ENCODE assay signal across 1 cellular context in the genomic region with DNA sequence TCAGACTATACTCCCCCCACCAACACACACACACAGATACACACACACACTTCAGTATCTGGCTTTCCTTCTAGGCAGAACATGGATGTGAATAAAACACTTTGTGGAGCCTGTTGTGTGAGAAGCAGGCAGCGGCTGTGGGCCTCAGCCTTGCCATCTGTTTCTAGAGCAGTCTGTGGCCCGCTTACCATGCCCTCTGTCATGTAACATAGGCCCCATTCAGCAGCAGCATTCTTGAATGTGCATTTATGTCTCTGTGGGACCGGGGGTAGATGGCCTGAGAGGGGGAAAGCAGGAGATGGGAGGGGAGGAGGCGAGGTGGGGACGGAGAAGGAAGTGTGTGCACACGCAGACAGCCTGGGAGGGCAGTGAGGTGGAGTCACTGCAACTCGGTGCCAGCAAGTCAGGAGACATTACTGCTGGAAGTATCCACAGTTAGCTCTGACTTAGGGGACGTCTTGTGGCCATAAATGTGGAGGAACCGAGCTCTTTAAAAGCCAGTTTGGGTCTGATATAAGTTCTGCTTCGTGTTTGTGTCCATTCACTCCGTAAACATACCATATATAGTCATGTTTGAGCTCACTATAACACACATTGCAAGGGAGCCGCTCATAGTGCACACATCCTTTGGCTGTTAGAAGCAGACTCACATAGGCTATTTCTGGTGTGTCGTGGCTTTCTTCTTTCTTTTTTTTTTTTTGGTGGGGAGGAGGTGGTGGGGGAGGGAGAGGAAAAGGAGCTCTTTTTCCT.
TF ChIP-seq lines count a peak whose summit lies in the region.

No MANE protein-coding gene starts in this region.

TF ChIP-seq in HepG2, 621 proteins besides CTCF, POLR2A, EP300 and RAD21 (continued from another document and continues in another):
- no peak for TF ChIP-seq REST (IDR thresholded peaks at IDR 0.05; ENCODE audit: borderline replicate concordance in 1 of 2, low read depth in 1 of 2, low read length in 2 of 2)
- TF ChIP-seq ZNF543 (CRISPR knock-in tag; IDR thresholded peaks at IDR 0.05): 0 out of 2 replicates have a peak, but pooled peaks have one; percentile 35
- TF ChIP-seq, protein P1, sequence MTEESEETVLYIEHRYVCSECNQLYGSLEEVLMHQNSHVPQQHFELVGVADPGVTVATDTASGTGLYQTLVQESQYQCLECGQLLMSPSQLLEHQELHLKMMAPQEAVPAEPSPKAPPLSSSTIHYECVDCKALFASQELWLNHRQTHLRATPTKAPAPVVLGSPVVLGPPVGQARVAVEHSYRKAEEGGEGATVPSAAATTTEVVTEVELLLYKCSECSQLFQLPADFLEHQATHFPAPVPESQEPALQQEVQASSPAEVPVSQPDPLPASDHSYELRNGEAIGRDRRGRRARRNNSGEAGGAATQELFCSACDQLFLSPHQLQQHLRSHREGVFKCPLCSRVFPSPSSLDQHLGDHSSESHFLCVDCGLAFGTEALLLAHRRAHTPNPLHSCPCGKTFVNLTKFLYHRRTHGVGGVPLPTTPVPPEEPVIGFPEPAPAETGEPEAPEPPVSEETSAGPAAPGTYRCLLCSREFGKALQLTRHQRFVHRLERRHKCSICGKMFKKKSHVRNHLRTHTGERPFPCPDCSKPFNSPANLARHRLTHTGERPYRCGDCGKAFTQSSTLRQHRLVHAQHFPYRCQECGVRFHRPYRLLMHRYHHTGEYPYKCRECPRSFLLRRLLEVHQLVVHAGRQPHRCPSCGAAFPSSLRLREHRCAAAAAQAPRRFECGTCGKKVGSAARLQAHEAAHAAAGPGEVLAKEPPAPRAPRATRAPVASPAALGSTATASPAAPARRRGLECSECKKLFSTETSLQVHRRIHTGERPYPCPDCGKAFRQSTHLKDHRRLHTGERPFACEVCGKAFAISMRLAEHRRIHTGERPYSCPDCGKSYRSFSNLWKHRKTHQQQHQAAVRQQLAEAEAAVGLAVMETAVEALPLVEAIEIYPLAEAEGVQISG (CRISPR knock-in tag; IDR thresholded peaks at IDR 0.05): peak; percentile 26; the same call in 1 of the 2 replicates
- TF ChIP-seq HINFP (CRISPR knock-in tag; IDR thresholded peaks at IDR 0.05; ENCODE audit: low read depth): no peak
- no peak for TF ChIP-seq GPN1 (CRISPR knock-in tag; IDR thresholded peaks at IDR 0.05; ENCODE audit: borderline replicate concordance)
- TF ChIP-seq ZNF20 (CRISPR knock-in tag; IDR thresholded peaks at IDR 0.05): no peak
- peak; percentile 27 for TF ChIP-seq RBM22 (optimal IDR thresholded peaks at IDR 0.05; ENCODE audit: low read length)
- TF ChIP-seq YEATS4 (CRISPR knock-in tag; IDR thresholded peaks at IDR 0.05; ENCODE audit: borderline replicate concordance): 0 out of 2 replicates have a peak, but pooled peaks have one; percentile 26
- no peak for TF ChIP-seq FOXO1 (CRISPR knock-in tag; IDR thresholded peaks at IDR 0.05)
- TF ChIP-seq MEIS2 (CRISPR knock-in tag; IDR thresholded peaks at IDR 0.05): 0 out of 2 replicates have a peak, but pooled peaks have one; percentile 24
- no peak for TF ChIP-seq TBX2 (CRISPR knock-in tag; IDR thresholded peaks at IDR 0.05; ENCODE audit: borderline replicate concordance)
- no peak for TF ChIP-seq WIZ (CRISPR knock-in tag; IDR thresholded peaks at IDR 0.05)
- TF ChIP-seq ZBTB37 (CRISPR knock-in tag; IDR thresholded peaks at IDR 0.05): no peak
- no peak for TF ChIP-seq HDAC1 (CRISPR knock-in tag; IDR thresholded peaks at IDR 0.05)
- no peak for TF ChIP-seq HNRNPUL1 (IDR thresholded peaks at IDR 0.05; ENCODE audit: low read depth, low read length)
- TF ChIP-seq, protein P2, sequence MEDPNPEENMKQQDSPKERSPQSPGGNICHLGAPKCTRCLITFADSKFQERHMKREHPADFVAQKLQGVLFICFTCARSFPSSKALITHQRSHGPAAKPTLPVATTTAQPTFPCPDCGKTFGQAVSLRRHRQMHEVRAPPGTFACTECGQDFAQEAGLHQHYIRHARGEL (CRISPR knock-in tag; IDR thresholded peaks at IDR 0.05): no peak
- TF ChIP-seq GATAD1 (CRISPR knock-in tag; IDR thresholded peaks at IDR 0.05): no peak
- no peak for TF ChIP-seq ZNF616 (CRISPR knock-in tag; IDR thresholded peaks at IDR 0.05; ENCODE audit: low read depth)
- TF ChIP-seq, protein P3, sequence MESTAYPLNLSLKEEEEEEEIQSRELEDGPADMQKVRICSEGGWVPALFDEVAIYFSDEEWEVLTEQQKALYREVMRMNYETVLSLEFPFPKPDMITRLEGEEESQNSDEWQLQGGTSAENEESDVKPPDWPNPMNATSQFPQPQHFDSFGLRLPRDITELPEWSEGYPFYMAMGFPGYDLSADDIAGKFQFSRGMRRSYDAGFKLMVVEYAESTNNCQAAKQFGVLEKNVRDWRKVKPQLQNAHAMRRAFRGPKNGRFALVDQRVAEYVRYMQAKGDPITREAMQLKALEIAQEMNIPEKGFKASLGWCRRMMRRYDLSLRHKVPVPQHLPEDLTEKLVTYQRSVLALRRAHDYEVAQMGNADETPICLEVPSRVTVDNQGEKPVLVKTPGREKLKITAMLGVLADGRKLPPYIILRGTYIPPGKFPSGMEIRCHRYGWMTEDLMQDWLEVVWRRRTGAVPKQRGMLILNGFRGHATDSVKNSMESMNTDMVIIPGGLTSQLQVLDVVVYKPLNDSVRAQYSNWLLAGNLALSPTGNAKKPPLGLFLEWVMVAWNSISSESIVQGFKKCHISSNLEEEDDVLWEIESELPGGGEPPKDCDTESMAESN (CRISPR knock-in tag; conservative IDR thresholded peaks at IDR 0.05): no peak
- peak; percentile 41 for TF ChIP-seq SAP130 (CRISPR knock-in tag; IDR thresholded peaks at IDR 0.05; ENCODE audit: low read depth)
- TF ChIP-seq CAMTA2 (CRISPR knock-in tag; IDR thresholded peaks at IDR 0.05; ENCODE audit: borderline replicate concordance): no peak
- TF ChIP-seq HOXA3 (CRISPR knock-in tag; IDR thresholded peaks at IDR 0.05): 0 out of 2 replicates have a peak, but pooled peaks have one; percentile 47
- no peak for TF ChIP-seq TMF1 (CRISPR knock-in tag; IDR thresholded peaks at IDR 0.05; ENCODE audit: low read depth)
- no peak for TF ChIP-seq ZBTB34 (CRISPR knock-in tag; IDR thresholded peaks at IDR 0.05)
- TF ChIP-seq SRF (IDR thresholded peaks at IDR 0.05; ENCODE audit: low read depth, low read length): peak; percentile 97
- TF ChIP-seq NFYC (CRISPR knock-in tag; IDR thresholded peaks at IDR 0.05): no peak
- TF ChIP-seq FOXK2 (IDR thresholded peaks at IDR 0.05): no peak
- 0 out of 2 replicates have a peak, but pooled peaks have one; percentile 42 for TF ChIP-seq ZNF550 (CRISPR knock-in tag; IDR thresholded peaks at IDR 0.05; ENCODE audit: borderline replicate concordance)
- no peak for TF ChIP-seq PPARG (CRISPR knock-in tag; conservative IDR thresholded peaks at IDR 0.05)
- TF ChIP-seq ZIK1 (CRISPR knock-in tag; IDR thresholded peaks at IDR 0.05; ENCODE audit: borderline replicate concordance, low read depth): no peak
- TF ChIP-seq SMYD3 (CRISPR knock-in tag; IDR thresholded peaks at IDR 0.05): no peak
- TF ChIP-seq ZFYVE20 (CRISPR knock-in tag; IDR thresholded peaks at IDR 0.05; ENCODE audit: borderline replicate concordance, low read depth): no peak
- TF ChIP-seq BCL6 (CRISPR knock-in tag; IDR thresholded peaks at IDR 0.05): no peak
- TF ChIP-seq ZFP90 (CRISPR knock-in tag; IDR thresholded peaks at IDR 0.05; ENCODE audit: borderline replicate concordance): no peak
- no peak for TF ChIP-seq PAWR (CRISPR knock-in tag; IDR thresholded peaks at IDR 0.05; ENCODE audit: borderline replicate concordance)
- TF ChIP-seq MIXL1 (CRISPR knock-in tag; IDR thresholded peaks at IDR 0.05): no peak
- TF ChIP-seq ZNF451 (CRISPR knock-in tag; IDR thresholded peaks at IDR 0.05): no peak
- TF ChIP-seq PITX1 (CRISPR knock-in tag; IDR thresholded peaks at IDR 0.05): 0 out of 2 replicates have a peak, but pooled peaks have one; percentile 29
- no peak for TF ChIP-seq U2AF2 (IDR thresholded peaks at IDR 0.05; ENCODE audit: low read depth, low read length)
- no peak for TF ChIP-seq TSC22D2 (CRISPR knock-in tag; IDR thresholded peaks at IDR 0.05; ENCODE audit: borderline replicate concordance)
- TF ChIP-seq ZFY (CRISPR knock-in tag; IDR thresholded peaks at IDR 0.05): peak; percentile 37; the same call in 1 of the 2 replicates
- no peak for TF ChIP-seq RFX1 (IDR thresholded peaks at IDR 0.05)
- TF ChIP-seq SALL1 (CRISPR knock-in tag; IDR thresholded peaks at IDR 0.05): peak; percentile 34; the same call in 1 of the 2 replicates
- TF ChIP-seq, protein P4, sequence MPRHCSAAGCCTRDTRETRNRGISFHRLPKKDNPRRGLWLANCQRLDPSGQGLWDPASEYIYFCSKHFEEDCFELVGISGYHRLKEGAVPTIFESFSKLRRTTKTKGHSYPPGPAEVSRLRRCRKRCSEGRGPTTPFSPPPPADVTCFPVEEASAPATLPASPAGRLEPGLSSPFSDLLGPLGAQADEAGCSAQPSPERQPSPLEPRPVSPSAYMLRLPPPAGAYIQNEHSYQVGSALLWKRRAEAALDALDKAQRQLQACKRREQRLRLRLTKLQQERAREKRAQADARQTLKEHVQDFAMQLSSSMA (CRISPR knock-in tag; IDR thresholded peaks at IDR 0.05): 0 out of 2 replicates have a peak, but pooled peaks have one; percentile 18
- TF ChIP-seq, protein P5, sequence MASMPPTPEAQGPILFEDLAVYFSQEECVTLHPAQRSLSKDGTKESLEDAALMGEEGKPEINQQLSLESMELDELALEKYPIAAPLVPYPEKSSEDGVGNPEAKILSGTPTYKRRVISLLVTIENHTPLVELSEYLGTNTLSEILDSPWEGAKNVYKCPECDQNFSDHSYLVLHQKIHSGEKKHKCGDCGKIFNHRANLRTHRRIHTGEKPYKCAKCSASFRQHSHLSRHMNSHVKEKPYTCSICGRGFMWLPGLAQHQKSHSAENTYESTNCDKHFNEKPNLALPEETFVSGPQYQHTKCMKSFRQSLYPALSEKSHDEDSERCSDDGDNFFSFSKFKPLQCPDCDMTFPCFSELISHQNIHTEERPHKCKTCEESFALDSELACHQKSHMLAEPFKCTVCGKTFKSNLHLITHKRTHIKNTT (CRISPR knock-in tag; IDR thresholded peaks at IDR 0.05): no peak
